Comparison of ENCODE assay signal across 8 cellular contexts in genomic region chr12:121628037-121628436, GRCh38. TPM values are rescaled to one million over a fixed set of nuclear protein-coding genes. Genes with fewer than 3 reads are reported as not detected.
DNase-seq lines count a peak whose midpoint lies in the region; ATAC-seq, FAIRE-seq and TF ChIP-seq lines count a peak whose summit lies in the region.

No MANE protein-coding gene starts in this region.

- CTCF ChIA-PET in AG04449 (lab: Yijun Ruan, JAX), result interaction anchor here (1.1 to 16.7 kb wide), 8 partner anchors 10 to 89 kb away, joined by 3 to 225 read pairs (median 11); partner anchors contain the start of gene MORN3
- CTCF ChIA-PET in K562 (lab: Yijun Ruan, JAX; ENCODE audit: low intra/inter-chr PET ratio), result interaction anchor here (0.6 kb wide), 1 partner anchor 163 kb away, joined by 3 read pairs; no protein-coding TSS in a partner anchor

- peaks cover 28% of the 10 kb centered on the region for H3K36me3 ChIP-seq in KOPT-K1 (ENCODE audit: insufficient read depth, low read length)
- peaks cover 17% of the 10 kb centered on the region; the same call in 1 of the 3 replicates for H3K36me3 ChIP-seq in K562 (ENCODE audit: control insufficient read depth, insufficient read depth, low read length)

- no peak for TF ChIP-seq POLR2A in K562 (conservative IDR thresholded peaks at IDR 0.05)

- H3K9me1 ChIP-seq in K562 (ENCODE audit: control insufficient read depth, insufficient read depth, low read length), result no peaks in the 10 kb centered on the region

- POLR2A ChIA-PET in AG04449 (lab: Yijun Ruan, JAX), result no interaction called here
- POLR2A ChIA-PET in K562 (lab: Yijun Ruan, JAX), result interaction anchor here (0.6 to 2.2 kb wide), 8 partner anchors 7 to 170 kb away, joined by 3 to 14 read pairs (median 5); partner anchors contain the start of gene KDM2B

- H3K27me3 ChIP-seq in K562 (ENCODE audit: control insufficient read depth in 2 of 2, insufficient read depth in 2 of 2, low read length in 2 of 2), result no peaks in the 10 kb centered on the region

- no peak overlapping the region for H2AFZ ChIP-seq in K562 (ENCODE audit: low read depth, low read length)

- H3K79me2 ChIP-seq in K562 (ENCODE audit: control insufficient read depth, insufficient read depth, low read length), result peaks cover 56% of the 10 kb centered on the region

- TF ChIP-seq EP300 in K562 (IDR thresholded peaks at IDR 0.05; ENCODE audit: low read length), result no peak

- FAIRE-seq in K562 (lab: Jason Lieb, UNC), result no peak

- peak overlapping the region; percentile 96 for H3K27ac ChIP-seq in KOPT-K1 (ENCODE audit: low read depth, low read length, poor library complexity, severe bottlenecking)
- H3K27ac ChIP-seq in K562 (ENCODE audit: extremely low read depth, low read depth, low read length), result peak overlapping the region; percentile 42; the same call in 1 of the 3 replicates

- ATAC-seq in K562, result peak; percentile 8; the same call in 1 of the 3 replicates
- no peak for ATAC-seq in GM21529 (IDR thresholded peaks at IDR 0.05; ENCODE audit: unreplicated experiment)

- TF ChIP-seq CTCF in AG04449 (IDR thresholded peaks at IDR 0.05; ENCODE audit: insufficient read depth, low read length, missing control alignments), result no peak
- no peak for TF ChIP-seq CTCF in K562 (IDR thresholded peaks at IDR 0.05 in 2 of 3, conservative IDR thresholded peaks at IDR 0.05 in 1 of 3; ENCODE audit: insufficient read depth in 2 of 3, low read depth in 1 of 3, low read length in 3 of 3)

- H3K9me3 ChIP-seq in KOPT-K1 (ENCODE audit: insufficient read depth, low read length, poor library complexity, severe bottlenecking), result no peaks in the 10 kb centered on the region
- no peaks in the 10 kb centered on the region for H3K9me3 ChIP-seq in K562 (replicated peaks; ENCODE audit: control insufficient read depth, insufficient read depth, low read depth, low read length)

- in situ Hi-C loops in K562 (cut with MboI), result no loop called here

- peak overlapping the region; percentile 88 for H3K4me2 ChIP-seq in K562 (ENCODE audit: insufficient read depth, low read length)

- TF ChIP-seq RAD21 in K562 (CRISPR knock-in tag; conservative IDR thresholded peaks at IDR 0.05 in 1 of 2, IDR thresholded peaks at IDR 0.05 in 1 of 2), result no peak

- no TSS peak for BruUV-seq in K562 (replicated peaks; lab: Mats Ljungman, UMichigan)

- peaks cover 47 to 48% of the 10 kb centered on the region in 2 experiments for H3K4me1 ChIP-seq in K562 (replicated peaks in 1 of 2; ENCODE audit: control insufficient read depth in 2 of 2, insufficient read depth in 2 of 2, low read length in 2 of 2)

- H3K9ac ChIP-seq in K562 (ENCODE audit: insufficient read depth in 1 of 2, low read depth in 2 of 2, low read length in 2 of 2), result peak overlapping the region; percentile 73 to 99

- no peak for DNase-seq in AG04449 (ENCODE audit: low read depth, low spot score)
- peak; percentile 13 to 65 (median 25) for DNase-seq in K562 (ENCODE audit: extremely low read depth in 1 of 4, low spot score in 3 of 4)
- peak; percentile 27 for DNase-seq in mucosa of gallbladder (ENCODE audit: low spot score)
- no peak for DNase-seq in pons (ENCODE audit: low spot score)
- DNase-seq in DMS53 (lab: John Stamatoyannopoulos, UW), result no peak
- DNase-seq in hypothalamus (lab: John Stamatoyannopoulos, UW), result no peak

- intact Hi-C loops in K562 (cut with micrococcal nuclease), result loop anchor here (5.0 kb wide), 1 partner anchor 34 kb away; no protein-coding TSS in a partner anchor

- peaks cover 5% of the 10 kb centered on the region for H4K20me1 ChIP-seq in K562 (replicated peaks; ENCODE audit: control insufficient read depth, insufficient read depth, low read length)

- H3K4me3 ChIP-seq in AG04449 (ENCODE audit: low read depth, low read length) (peak overlapping the region; percentile 69), K562 (peak overlapping the region; percentile 90)

- WGBS in K562 (ENCODE audit: insufficient coverage, low coverage, missing lambda C conversion rate), result 32% methylated on average over 8 of the region's 8 CpGs

TF ChIP-seq in K562, 482 proteins besides CTCF, POLR2A, EP300 and RAD21 (continues in another document):
- TF ChIP-seq GATA2 (CRISPR knock-in tag; IDR thresholded peaks at IDR 0.05), result peak; percentile 31; the same call in 1 of the 2 replicates
- 0 out of 2 replicates have a peak, but pooled peaks have one; percentile 29 for TF ChIP-seq MECOM (CRISPR knock-in tag; IDR thresholded peaks at IDR 0.05)

RNA-seq across cellular contexts. Expression of gene ORAI1, which starts 1.7 kb away (rescaled TPM):
- total RNA-seq in K562 (2011; cell fraction: chromatin; rRNA removed; ENCODE audit: low replicate concordance), result 8.2 and 28.4 TPM in 2 replicates
- total RNA-seq in K562 (2011; cell fraction: nucleolus; rRNA removed), result 44.5 and 57.0 TPM in 2 replicates
- total RNA-seq in K562 (2011; cell fraction: nucleoplasm; rRNA removed), result 25.6 and 29.5 TPM in 2 replicates
- total RNA-seq in K562 (2014; rRNA removed), result 9.8 and 13.2 TPM in 2 replicates
- total RNA-seq in K562 (2014; rRNA removed; fragmentation: Illumina TruSeq; extraction: Trizol), result 2.2 and 2.6 TPM in 2 replicates
- 9.3 and 9.4 TPM in 2 replicates for total RNA-seq in K562 (2015; rRNA removed; fragmentation: Illumina TruSeq; extraction: Trizol)
- total RNA-seq in K562 (2021), result 23.8 and 24.4 TPM in 2 replicates
- polyA plus RNA-seq in K562 (2011; rRNA removed), result 9.3 and 15.7 TPM in 2 replicates
- polyA plus RNA-seq in K562 (2011; cell fraction: cytosol; rRNA removed), result 18.2 and 58.0 TPM in 2 replicates
- 9.6 and 14.9 TPM in 2 replicates for polyA plus RNA-seq in K562 (2011; cell fraction: nucleus; rRNA removed)
- 25.0 and 36.1 TPM in 2 replicates for polyA plus RNA-seq in K562 (2012)
- 5.5 and 16.0 TPM in 2 replicates for polyA plus RNA-seq in K562 (2014; fragmentation: Illumina TruSeq; extraction: Trizol)
- 1 to 10 TPM; 2.9 to 3.7 TPM for polyA plus RNA-seq in K562 (2014; fragmentation: Nextera tagmentation; extraction: Ambion mirVana)
- 18.1 and 26.9 TPM in 2 replicates for polyA plus RNA-seq in K562 (2014; rRNA removed)
- polyA minus RNA-seq in K562 (2011; rRNA and poly(A)+ RNA removed), result 5.4 and 7.7 TPM in 2 replicates
- polyA minus RNA-seq in K562 (2011; cell fraction: cytosol; rRNA and poly(A)+ RNA removed), result 29.4 and 32.0 TPM in 2 replicates
- 7.9 and 9.3 TPM in 2 replicates for polyA minus RNA-seq in K562 (2011; cell fraction: nucleus; rRNA and poly(A)+ RNA removed)
- 28.9 TPM for total RNA-seq in mucosa of gallbladder

RNA-seq across cellular contexts. Expression of gene MORN3, which starts 41.4 kb away (rescaled TPM):
- total RNA-seq in K562 (2011; cell fraction: chromatin; rRNA removed; ENCODE audit: low replicate concordance), result 0.14 and 0.25 TPM in 2 replicates
- total RNA-seq in K562 (2011; cell fraction: nucleolus; rRNA removed), result 0.17 TPM in 1 of 2 replicates, not detected in the other
- 0.31 TPM in 1 of 2 replicates, not detected in the other for total RNA-seq in K562 (2011; cell fraction: nucleoplasm; rRNA removed)
- 0.09 and 0.12 TPM in 2 replicates for total RNA-seq in K562 (2014; rRNA removed)
- total RNA-seq in K562 (2014; rRNA removed; fragmentation: Illumina TruSeq; extraction: Trizol), result 0.22 and 0.26 TPM in 2 replicates
- 0.11 TPM in 2 replicates for total RNA-seq in K562 (2015; rRNA removed; fragmentation: Illumina TruSeq; extraction: Trizol)
- total RNA-seq in K562 (2021), result 0.22 TPM in 2 replicates
- 0.20 and 0.28 TPM in 2 replicates for polyA plus RNA-seq in K562 (2011; rRNA removed)
- 0.32 and 0.39 TPM in 2 replicates for polyA plus RNA-seq in K562 (2011; cell fraction: cytosol; rRNA removed)
- polyA plus RNA-seq in K562 (2011; cell fraction: nucleus; rRNA removed), result 0.07 and 0.29 TPM in 2 replicates
- polyA plus RNA-seq in K562 (2012), result 0.18 and 0.25 TPM in 2 replicates
- polyA plus RNA-seq in K562 (2014; fragmentation: Illumina TruSeq; extraction: Trizol), result 0.19 and 0.32 TPM in 2 replicates
- under 1 TPM; 0.25 to 0.27 TPM for polyA plus RNA-seq in K562 (2014; fragmentation: Nextera tagmentation; extraction: Ambion mirVana)
- 0.12 and 0.15 TPM in 2 replicates for polyA plus RNA-seq in K562 (2014; rRNA removed)
- 0.11 TPM in 1 of 2 replicates, not detected in the other for polyA minus RNA-seq in K562 (2011; rRNA and poly(A)+ RNA removed)
- polyA minus RNA-seq in K562 (2011; cell fraction: cytosol; rRNA and poly(A)+ RNA removed), result not detected in 2 replicates
- not detected in 2 replicates for polyA minus RNA-seq in K562 (2011; cell fraction: nucleus; rRNA and poly(A)+ RNA removed)
- total RNA-seq in mucosa of gallbladder, result 0.69 TPM

RNA-seq across cellular contexts. Expression of gene KDM2B, which starts 47.2 kb away (rescaled TPM):
- total RNA-seq in K562 (2011; cell fraction: chromatin; rRNA removed; ENCODE audit: low replicate concordance), result 59.2 and 97.9 TPM in 2 replicates
- 48.7 and 51.7 TPM in 2 replicates for total RNA-seq in K562 (2011; cell fraction: nucleolus; rRNA removed)
- total RNA-seq in K562 (2011; cell fraction: nucleoplasm; rRNA removed), result 38.8 and 40.4 TPM in 2 replicates
- total RNA-seq in K562 (2014; rRNA removed), result 29.3 and 37.4 TPM in 2 replicates
- 19.9 and 20.7 TPM in 2 replicates for total RNA-seq in K562 (2014; rRNA removed; fragmentation: Illumina TruSeq; extraction: Trizol)
- total RNA-seq in K562 (2015; rRNA removed; fragmentation: Illumina TruSeq; extraction: Trizol), result 22.5 and 23.0 TPM in 2 replicates
- 46.8 and 50.5 TPM in 2 replicates for total RNA-seq in K562 (2021)
- polyA plus RNA-seq in K562 (2011; rRNA removed), result 17.8 and 29.3 TPM in 2 replicates
- polyA plus RNA-seq in K562 (2011; cell fraction: cytosol; rRNA removed), result 17.5 and 31.8 TPM in 2 replicates
- polyA plus RNA-seq in K562 (2011; cell fraction: nucleus; rRNA removed), result 86.1 and 88.9 TPM in 2 replicates
- polyA plus RNA-seq in K562 (2012), result 41.7 and 43.1 TPM in 2 replicates
- polyA plus RNA-seq in K562 (2014; fragmentation: Illumina TruSeq; extraction: Trizol), result 29.2 and 41.2 TPM in 2 replicates
- 1 to 10 TPM; 7.4 to 9.1 TPM for polyA plus RNA-seq in K562 (2014; fragmentation: Nextera tagmentation; extraction: Ambion mirVana)
- polyA plus RNA-seq in K562 (2014; rRNA removed), result 29.4 and 33.6 TPM in 2 replicates
- polyA minus RNA-seq in K562 (2011; rRNA and poly(A)+ RNA removed), result 24.6 and 35.2 TPM in 2 replicates
- polyA minus RNA-seq in K562 (2011; cell fraction: cytosol; rRNA and poly(A)+ RNA removed), result 19.4 and 32.6 TPM in 2 replicates
- polyA minus RNA-seq in K562 (2011; cell fraction: nucleus; rRNA and poly(A)+ RNA removed), result 17.5 and 27.2 TPM in 2 replicates
- total RNA-seq in mucosa of gallbladder, result 26.9 TPM

Comparison
In these comparisons a context has a peak if more than half of its experiments do, and no peak if none do; other contexts are left out.
1. DNase-seq: peak in K562 (4 of 4) and mucosa of gallbladder (single experiment); none in AG04449 (single experiment), pons (single experiment), DMS53 (single experiment) and hypothalamus (0 of 51).